25 cellular contexts compared by ENCODE assay signal in genomic region chr13:42685762-42686560, GRCh38.
"Had no signal": no experiment of that assay in that cellular context is flagged by ENCODE, and none has a peak within 500 bp of the region (broad histone marks: within the 10 kb centered on the region; RNA-seq: fewer than 3 reads in every experiment).

No MANE protein-coding gene starts in this region.

- H3K27ac ChIP-seq: dorsolateral prefrontal cortex, gastroesophageal sphincter, lower lobe of right lung, neural progenitor cell, pancreas, prostate gland, skin epidermis, stomach, thoracic aorta, transverse colon had no signal

- H3K36me3 ChIP-seq: gastroesophageal sphincter, lower lobe of right lung, neural progenitor cell, pancreas, prostate gland, stomach, thoracic aorta, transverse colon had no signal

- ATAC-seq: gastroesophageal sphincter; left lobe of liver; lower lobe of right lung; natural killer cell treated with Interleukin-12 subunit alpha and Interleukin-12 subunit beta and Interleukin-15 and Interleukin-18, amount 100 ng/mL, for 72 hours; pancreas; sciatic nerve had no signal

- H2AFZ ChIP-seq: neural progenitor cell had no signal

- H3K4me2 ChIP-seq: neural progenitor cell had no signal

- H3K9ac ChIP-seq: neural progenitor cell had no signal

- DNase-seq: central memory CD4-positive, alpha-beta T cell; cortex of kidney; dorsolateral prefrontal cortex; effector CD8-positive, alpha-beta T cell; foreskin fibroblast; glutamatergic neuron; hippocampal formation; kidney glomerular epithelial cell; lower lobe of right lung; midbrain; nucleus accumbens; pancreas; stimulated activated CD4-positive, alpha-beta T cell treated with anti-CD3 and anti-CD28 coated beads, Interleukin-12 subunit alpha, Interleukin-12 subunit beta, amount 100 ng/mL, for 4 hours; stimulated activated naive CD4-positive, alpha-beta T cell; stomach; substantia nigra; transverse colon had no signal

- H3K27me3 ChIP-seq: dorsolateral prefrontal cortex, gastroesophageal sphincter, neural progenitor cell, pancreas, stomach, transverse colon had no signal

- H3K4me1 ChIP-seq: gastroesophageal sphincter, lower lobe of right lung, neural progenitor cell, pancreas, prostate gland, stomach, transverse colon had no signal

- H3K9me3 ChIP-seq: lower lobe of right lung, pancreas, prostate gland, transverse colon had no signal

- H3K4me3 ChIP-seq: dorsolateral prefrontal cortex, gastroesophageal sphincter, lower lobe of right lung, neural progenitor cell, pancreas, prostate gland, skin epidermis, stomach, thoracic aorta, transverse colon had no signal
